9 cellular contexts compared by ENCODE assay signal in genomic region chr13:78609464-78610205, GRCh38. TPM values are rescaled to one million over a fixed set of nuclear protein-coding genes. Genes with fewer than 3 reads are reported as not detected.
DNase-seq lines count a peak whose midpoint lies in the region; FAIRE-seq and TF ChIP-seq lines count a peak whose summit lies in the region.
"Had no signal": no experiment of that assay in that cellular context is flagged by ENCODE, and none has a peak within 500 bp of the region (broad histone marks: within the 10 kb centered on the region; RNA-seq: fewer than 3 reads in every experiment).

No MANE protein-coding gene starts in this region.

- H3K79me2 ChIP-seq in parathyroid adenoma: no peaks in the 10 kb centered on the region

- no peak for TF ChIP-seq CTCF in fibroblast of mammary gland (conservative IDR thresholded peaks at IDR 0.05; ENCODE audit: control insufficient read depth, insufficient read depth, low read depth, low read length)
- no peak for TF ChIP-seq CTCF in parathyroid adenoma (IDR thresholded peaks at IDR 0.05)

- H3K27me3 ChIP-seq in NT2/D1 (ENCODE audit: insufficient read depth, insufficient read length) (peaks cover 74% of the 10 kb centered on the region), parathyroid adenoma (ENCODE audit: control insufficient read depth, insufficient read depth, low read length) (peaks cover 34% of the 10 kb centered on the region)

- no peak overlapping the region for H3K9ac ChIP-seq in NT2/D1 (ENCODE audit: insufficient read length, low read depth)
- no peak overlapping the region for H3K9ac ChIP-seq in parathyroid adenoma

- peak overlapping the region; percentile 38 for H2AFZ ChIP-seq in parathyroid adenoma

- no peak overlapping the region for H3K27ac ChIP-seq in parathyroid adenoma

- H3K9me3 ChIP-seq in NT2/D1 (ENCODE audit: insufficient read depth, low read length): no peaks in the 10 kb centered on the region
- no peaks in the 10 kb centered on the region for H3K9me3 ChIP-seq in parathyroid adenoma (ENCODE audit: control insufficient read depth, low read length)

- H3K4me1 ChIP-seq in NT2/D1 (ENCODE audit: insufficient read depth, insufficient read length) (peaks cover 4% of the 10 kb centered on the region), parathyroid adenoma (peaks cover 4% of the 10 kb centered on the region)

- H3K36me3 ChIP-seq in NT2/D1 (ENCODE audit: insufficient read depth, insufficient read length, low read length): no peaks in the 10 kb centered on the region
- no peaks in the 10 kb centered on the region for H3K36me3 ChIP-seq in parathyroid adenoma (ENCODE audit: control insufficient read depth, insufficient read depth, low read length)

- peak overlapping the region; percentile 76 for H3K4me2 ChIP-seq in parathyroid adenoma (ENCODE audit: low read length)

- peak overlapping the region; percentile 36 for H3K4me3 ChIP-seq in NT2/D1 (ENCODE audit: insufficient read length, low read depth)
- peak overlapping the region; percentile 37 for H3K4me3 ChIP-seq in fibroblast of mammary gland (ENCODE audit: control insufficient read depth, low read depth, low read length)
- H3K4me3 ChIP-seq in parathyroid adenoma (ENCODE audit: low read depth, low read length): peak overlapping the region; percentile 56
- H3K4me3 ChIP-seq: K562 had no signal

- DNase-seq in DMS153 treated with DMSO at 0.1 percent for 48 hours (lab: John Stamatoyannopoulos, UW; ENCODE audit: unreplicated experiment) (peak; percentile 42), NT2/D1 (ENCODE audit: low read depth, low spot score) (no peak), fibroblast of mammary gland (ENCODE audit: low read depth) (no peak), SIG-M5 (lab: John Stamatoyannopoulos, UW) (no peak), HTR-8/SVneo (ENCODE audit: insufficient read length, low spot score) (no peak), OCI-M1 (lab: John Stamatoyannopoulos, UW) (no peak), dermis blood vessel endothelial cell (no peak)

- FAIRE-seq in HTR-8/SVneo (lab: Jason Lieb, UNC): no peak
- FAIRE-seq: K562 had no signal

RNA-seq across cellular contexts. Expression of gene POU4F1, which starts 6.3 kb away (rescaled TPM):
- not detected in 2 replicates for total RNA-seq in dermis blood vessel endothelial cell

RNA-seq across cellular contexts. Expression of gene OBI1, which starts 49.3 kb away (rescaled TPM):
- total RNA-seq in dermis blood vessel endothelial cell: 28.1 and 29.0 TPM in 2 replicates
